ENCODE assay signal across 8 cellular contexts in the genomic region with DNA sequence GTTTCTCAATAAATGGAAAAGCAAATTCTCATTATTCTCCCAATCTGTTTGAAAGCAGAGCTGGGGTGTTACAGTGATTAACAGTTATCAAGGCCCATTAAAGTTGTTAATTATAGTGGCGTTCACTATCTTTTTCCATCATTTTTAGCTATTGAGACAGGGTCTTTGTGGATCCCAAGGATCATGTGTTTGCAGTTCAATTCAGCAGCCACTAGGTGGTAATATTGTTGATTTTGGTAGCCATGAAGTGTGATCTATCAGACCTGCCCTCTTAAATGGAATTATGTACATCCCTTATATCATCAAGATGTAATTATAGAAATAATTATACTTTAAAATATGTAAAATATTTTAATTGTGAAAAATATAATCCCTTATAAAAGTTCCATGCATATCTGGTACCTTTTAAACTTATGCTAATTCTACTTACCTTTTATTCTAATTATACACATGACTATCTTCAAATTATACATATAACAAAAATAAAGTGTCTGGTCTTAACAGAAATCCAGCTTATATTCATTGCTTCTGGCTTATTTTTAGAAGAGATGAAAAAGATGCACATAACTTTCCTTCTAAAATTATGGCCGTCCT.
DNase-seq lines count a peak whose midpoint lies in the region; ATAC-seq, FAIRE-seq and TF ChIP-seq lines count a peak whose summit lies in the region.

No MANE protein-coding gene starts in this region.

- intact Hi-C loops in K562 (cut with micrococcal nuclease), result loop anchor here (10.0 kb wide), 2 partner anchors 91 to 151 kb away; no protein-coding TSS in a partner anchor

- H3K9ac ChIP-seq in K562 (ENCODE audit: insufficient read depth in 1 of 2, low read depth in 2 of 2, low read length in 2 of 2), result no peak overlapping the region

- H3K4me1 Mint-ChIP-seq in mesothelial cell of epicardium, result peaks cover 15% of the 10 kb centered on the region
- peaks cover 8% of the 10 kb centered on the region for H3K4me1 Mint-ChIP-seq in stimulated activated memory B cell treated with anti-CD40 and anti-IgM and Interleukin-4, amounts not matched to agents 10 μg/mL and 1 μg/mL and 100 μg/mL, for 72 hours
- no peaks in the 10 kb centered on the region for H3K4me1 Mint-ChIP-seq in effector memory CD8-positive, alpha-beta T cell (ENCODE audit: low read depth in 2 of 2)

- POLR2A ChIA-PET in K562 (lab: Yijun Ruan, JAX), result interaction anchor here (0.5 to 1.0 kb wide), 6 partner anchors 21 to 1744 kb away, joined by 3 to 4 read pairs (median 3); no protein-coding TSS in a partner anchor

- H3K36me3 ChIP-seq in K562 (ENCODE audit: control insufficient read depth, insufficient read depth, low read length), result no peaks in the 10 kb centered on the region

- H3K9me1 ChIP-seq in K562 (ENCODE audit: control insufficient read depth, insufficient read depth, low read length), result no peaks in the 10 kb centered on the region

- peak; percentile 46 to 64 (median 47); a peak in 5 of 6 replicates for TF ChIP-seq CTCF in K562 (IDR thresholded peaks at IDR 0.05 in 2 of 3, conservative IDR thresholded peaks at IDR 0.05 in 1 of 3; ENCODE audit: insufficient read depth in 2 of 3, low read depth in 1 of 3, low read length in 3 of 3)
- TF ChIP-seq CTCF in mesothelial cell of epicardium (IDR thresholded peaks at IDR 0.05; ENCODE audit: unreplicated experiment), result peak; percentile 64

- no peaks in the 10 kb centered on the region for H4K20me1 ChIP-seq in K562 (replicated peaks; ENCODE audit: control insufficient read depth, insufficient read depth, low read length)

- no peaks in the 10 kb centered on the region for H3K9me3 Mint-ChIP-seq in mesothelial cell of epicardium
- no peaks in the 10 kb centered on the region for H3K9me3 Mint-ChIP-seq in stimulated activated memory B cell treated with anti-CD40 and anti-IgM and Interleukin-4, amounts not matched to agents 10 μg/mL and 1 μg/mL and 100 μg/mL, for 72 hours
- H3K9me3 Mint-ChIP-seq in effector memory CD8-positive, alpha-beta T cell, result no peaks in the 10 kb centered on the region

- in situ Hi-C loops in K562 (cut with MboI), result no loop called here

- WGBS in K562 (ENCODE audit: insufficient coverage, low coverage, missing lambda C conversion rate), result 3% methylated on average over 2 of the region's 2 CpGs

- FAIRE-seq in G401.6 (lab: Jason Lieb, UNC), result peak; percentile 87
- FAIRE-seq in K562 (lab: Jason Lieb, UNC), result no peak

- H3K27me3 Mint-ChIP-seq in mesothelial cell of epicardium (ENCODE audit: low read depth), result peaks cover 9% of the 10 kb centered on the region
- peaks cover 8% of the 10 kb centered on the region for H3K27me3 Mint-ChIP-seq in stimulated activated memory B cell treated with anti-CD40 and anti-IgM and Interleukin-4, amounts not matched to agents 10 μg/mL and 1 μg/mL and 100 μg/mL, for 72 hours
- H3K27me3 Mint-ChIP-seq in effector memory CD8-positive, alpha-beta T cell, result no peaks in the 10 kb centered on the region

- no peak overlapping the region for H2AFZ ChIP-seq in K562 (ENCODE audit: low read depth, low read length)

- H3K4me3 ChIP-seq in K562, result no peak overlapping the region

- no peak overlapping the region for H3K27ac Mint-ChIP-seq in mesothelial cell of epicardium
- no peak overlapping the region for H3K27ac Mint-ChIP-seq in stimulated activated memory B cell treated with anti-CD40 and anti-IgM and Interleukin-4, amounts not matched to agents 10 μg/mL and 1 μg/mL and 100 μg/mL, for 72 hours
- H3K27ac Mint-ChIP-seq in effector memory CD8-positive, alpha-beta T cell, result no peak overlapping the region

- peak; percentile 39; the same call in 1 of the 3 replicates for ATAC-seq in K562
- no peak for ATAC-seq in stimulated activated memory B cell treated with anti-CD40 and anti-IgM and Interleukin-4, amounts not matched to agents 10 μg/mL and 1 μg/mL and 100 μg/mL, for 72 hours
- no peak for ATAC-seq in effector memory CD8-positive, alpha-beta T cell (replicated peaks)

- TF ChIP-seq EP300 in K562 (IDR thresholded peaks at IDR 0.05; ENCODE audit: low read length), result no peak

- H3K4me3 Mint-ChIP-seq in mesothelial cell of epicardium, result no peak overlapping the region
- no peak overlapping the region for H3K4me3 Mint-ChIP-seq in stimulated activated memory B cell treated with anti-CD40 and anti-IgM and Interleukin-4, amounts not matched to agents 10 μg/mL and 1 μg/mL and 100 μg/mL, for 72 hours
- no peak overlapping the region for H3K4me3 Mint-ChIP-seq in effector memory CD8-positive, alpha-beta T cell

- no peaks in the 10 kb centered on the region for H3K4me1 ChIP-seq in K562 (replicated peaks in 1 of 2; ENCODE audit: control insufficient read depth in 2 of 2, insufficient read depth in 2 of 2, low read length in 2 of 2)

- H3K9me3 ChIP-seq in K562 (replicated peaks; ENCODE audit: control insufficient read depth, insufficient read depth, low read depth, low read length), result no peaks in the 10 kb centered on the region

- no peak overlapping the region for H3K4me2 ChIP-seq in K562 (ENCODE audit: insufficient read depth, low read length)

- H3K36me3 Mint-ChIP-seq in mesothelial cell of epicardium, result no peaks in the 10 kb centered on the region
- no peaks in the 10 kb centered on the region for H3K36me3 Mint-ChIP-seq in stimulated activated memory B cell treated with anti-CD40 and anti-IgM and Interleukin-4, amounts not matched to agents 10 μg/mL and 1 μg/mL and 100 μg/mL, for 72 hours
- H3K36me3 Mint-ChIP-seq in effector memory CD8-positive, alpha-beta T cell (ENCODE audit: insufficient read depth), result no peaks in the 10 kb centered on the region

- CTCF ChIA-PET in K562 (lab: Yijun Ruan, JAX; ENCODE audit: low intra/inter-chr PET ratio), result interaction anchor here (1.1 to 1.3 kb wide), 3 partner anchors 111 to 181 kb away, joined by 3 to 5 read pairs (median 4); no protein-coding TSS in a partner anchor

- no TSS peak for BruUV-seq in K562 (replicated peaks; lab: Mats Ljungman, UMichigan)

- TF ChIP-seq POLR2A in K562 (conservative IDR thresholded peaks at IDR 0.05), result no peak

- peaks cover 13 to 15% of the 10 kb centered on the region in 2 experiments; a peak in 3 of 5 replicates for H3K27me3 ChIP-seq in K562 (ENCODE audit: control insufficient read depth in 2 of 2, insufficient read depth in 2 of 2, low read length in 2 of 2)

- DNase-seq in MV-4-11 (lab: John Stamatoyannopoulos, UW), result peak; percentile 11
- peak; percentile 26 to 29 (median 28) for DNase-seq in K562 (ENCODE audit: extremely low read depth in 1 of 4, low spot score in 3 of 4)
- no peak for DNase-seq in mesothelial cell of epicardium (ENCODE audit: low spot score in 2 of 2, unreplicated experiment in 2 of 2)
- DNase-seq in activated CD8-positive, alpha-beta memory T cell treated with anti-CD3 and anti-CD28 coated beads, Interleukin-2, amount 50 U/mL, for 4 hours, result no peak
- no peak for DNase-seq in effector memory CD8-positive, alpha-beta T cell
- no peak for DNase-seq in stimulated activated CD4-positive, alpha-beta T cell treated with anti-CD3 and anti-CD28 coated beads, Interleukin-15, amount 100 ng/mL, for 24 hours

- peak; percentile 10 to 41; a peak in 1 of 4 replicates for TF ChIP-seq RAD21 in K562 (CRISPR knock-in tag; conservative IDR thresholded peaks at IDR 0.05 in 1 of 2, IDR thresholded peaks at IDR 0.05 in 1 of 2)

- no peak overlapping the region for H3K27ac ChIP-seq in K562 (ENCODE audit: extremely low read depth, low read depth, low read length)

- no peaks in the 10 kb centered on the region for H3K79me2 ChIP-seq in K562 (ENCODE audit: control insufficient read depth, insufficient read depth, low read length)

TF ChIP-seq in K562, 482 proteins besides CTCF, POLR2A, EP300 and RAD21:
- TF ChIP-seq SNIP1 (IDR thresholded peaks at IDR 0.05; ENCODE audit: low read depth) (no peak), MCM7 (IDR thresholded peaks at IDR 0.05) (no peak), NEUROD1 (IDR thresholded peaks at IDR 0.05; ENCODE audit: borderline replicate concordance, low read depth, low read length, partially characterized antibody) (no peak), TEAD2 (tag; IDR thresholded peaks at IDR 0.05) (no peak), XRCC3 (IDR thresholded peaks at IDR 0.05) (no peak), BMI1 (IDR thresholded peaks at IDR 0.05; ENCODE audit: low read length) (no peak)

Comparison
In these comparisons a context has a peak if more than half of its experiments do, and no peak if none do; other contexts are left out.
1. DNase-seq: peak in MV-4-11 (single experiment) and K562 (4 of 4); none in mesothelial cell of epicardium (0 of 2), activated CD8-positive, alpha-beta memory T cell treated with anti-CD3 and anti-CD28 coated beads, Interleukin-2, amount 50 U/mL, for 4 hours (single experiment), effector memory CD8-positive, alpha-beta T cell (0 of 3) and stimulated activated CD4-positive, alpha-beta T cell treated with anti-CD3 and anti-CD28 coated beads, Interleukin-15, amount 100 ng/mL, for 24 hours (single experiment).